ENCODE assay signal across 1 cellular context in the genomic region with DNA sequence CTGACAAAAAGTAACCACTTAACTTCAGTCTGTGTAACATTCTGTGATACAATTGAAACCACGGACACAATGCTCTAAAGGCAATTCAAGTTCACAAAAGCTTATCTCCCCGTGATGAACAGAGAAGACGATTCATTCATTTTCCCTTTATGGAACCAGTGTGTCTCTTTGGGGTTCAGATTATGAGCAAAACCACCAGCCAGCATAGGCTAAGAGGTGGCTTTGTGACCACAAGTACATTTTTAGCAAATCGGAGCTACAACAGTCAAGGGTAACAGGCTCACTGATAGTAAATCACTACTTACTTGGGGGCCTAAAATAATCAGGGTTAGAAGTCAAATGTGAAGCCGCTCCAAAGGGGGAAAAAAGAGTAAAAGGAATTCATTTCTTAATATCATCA.
TF ChIP-seq lines count a peak whose summit lies in the region.

No MANE protein-coding gene starts in this region.

TF ChIP-seq in GM23338, 12 proteins besides CTCF, POLR2A, EP300 and RAD21:
- TF ChIP-seq NANOG (IDR thresholded peaks at IDR 0.05; ENCODE audit: borderline replicate concordance) (no peak), ZNF114 (CRISPR knock-in tag; IDR thresholded peaks at IDR 0.05) (no peak), EZH2 (IDR thresholded peaks at IDR 0.05; ENCODE audit: low read depth, unreplicated experiment) (no peak)
